In the genomic region with DNA sequence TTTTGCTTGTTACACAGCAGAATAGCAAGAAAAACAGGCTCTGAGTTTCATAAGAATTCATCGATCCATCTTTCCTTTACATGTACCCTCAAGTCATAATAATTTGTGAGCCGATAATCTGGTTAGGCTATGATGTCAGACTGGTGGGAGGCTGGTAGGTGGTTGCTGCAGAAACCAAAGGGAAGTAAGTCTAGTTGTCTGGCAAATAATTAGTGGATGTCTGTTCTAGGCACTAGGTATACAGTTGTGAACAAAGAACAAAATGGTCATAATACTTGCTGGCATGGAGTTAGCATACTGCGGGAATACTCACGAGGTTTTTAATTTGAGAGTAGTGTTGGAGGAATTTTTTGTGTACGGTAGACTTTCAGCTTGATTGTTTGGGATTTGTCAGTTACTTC, we compare ENCODE assay signal across 8 cellular contexts. TPM values are rescaled to one million over a fixed set of nuclear protein-coding genes. Genes with fewer than 3 reads are reported as not detected.
DNase-seq lines count a peak whose midpoint lies in the region; ATAC-seq, FAIRE-seq and TF ChIP-seq lines count a peak whose summit lies in the region.
"Had no signal": no experiment of that assay in that cellular context is flagged by ENCODE, and none has a peak within 500 bp of the region (broad histone marks: within the 10 kb centered on the region; RNA-seq: fewer than 3 reads in every experiment).

No MANE protein-coding gene starts in this region.

- no peak for TF ChIP-seq EP300 in GM12878 (IDR thresholded peaks at IDR 0.05; ENCODE audit: borderline replicate concordance in 1 of 2, control insufficient read depth in 1 of 2, low read depth in 2 of 2, low read length in 2 of 2)

- TF ChIP-seq RAD21 in GM12878 (IDR thresholded peaks at IDR 0.05; ENCODE audit: insufficient read depth, low read depth, low read length) = no peak

- SMC1A ChIA-PET in GM12878 (lab: Charles Lee; ENCODE audit: uncharacterized antibody, unreplicated experiment) = interaction anchor here (1.2 to 11.9 kb wide), 5 partner anchors 8 to 33 kb away, joined by 4 to 164 read pairs (median 9); a partner anchor contains a TSS

- peak; percentile 51 for ATAC-seq in GM12878
- ATAC-seq in right lobe of liver = no peak

- no peak overlapping the region for H3K4me3 ChIP-seq in NB4 (ENCODE audit: low read depth, low read length)
- H3K4me3 ChIP-seq in GM12878 = peak overlapping the region; percentile 64; the same call in 1 of the 2 replicates
- peak overlapping the region; percentile 17 for H3K4me3 ChIP-seq in osteoblast (ENCODE audit: insufficient read depth, low read length)
- no peak overlapping the region for H3K4me3 ChIP-seq in right lobe of liver

- FAIRE-seq in GM12891 (lab: Jason Lieb, UNC) = peak; percentile 79
- FAIRE-seq in GM12878 (lab: Jason Lieb, UNC) = no peak

- H3K4me1 ChIP-seq in GM12878 (ENCODE audit: control insufficient read depth, insufficient read depth, low read length) (peaks cover 62% of the 10 kb centered on the region), osteoblast (ENCODE audit: insufficient read depth, low read length) (peaks cover 47% of the 10 kb centered on the region), right lobe of liver (peaks cover 0 to 41% (median 25%) of the 10 kb centered on the region in 4 donors)

- TF ChIP-seq CTCF in NB4 (IDR thresholded peaks at IDR 0.05; ENCODE audit: low read depth, low read length) = no peak
- TF ChIP-seq CTCF in GM12878 (IDR thresholded peaks at IDR 0.05 in 2 of 3, conservative IDR thresholded peaks at IDR 0.05 in 1 of 3; ENCODE audit: control insufficient read depth in 2 of 3, extremely low read depth in 1 of 3, insufficient read depth in 1 of 3, low read depth in 3 of 3, low read length in 3 of 3) = no peak
- no peak for TF ChIP-seq CTCF in osteoblast (IDR thresholded peaks at IDR 0.05; ENCODE audit: extremely low read depth, low read depth, low read length)
- no peak for TF ChIP-seq CTCF in right lobe of liver (IDR thresholded peaks at IDR 0.05)

- H3K4me2 ChIP-seq in GM12878 (ENCODE audit: control insufficient read depth, insufficient read depth) (peak overlapping the region; percentile 99), osteoblast (ENCODE audit: insufficient read depth, low read length) (peak overlapping the region; percentile 62)

- peaks cover 0 to 10% of the 10 kb centered on the region in 2 experiments; a peak in 3 of 4 replicates for H3K36me3 ChIP-seq in GM12878 (ENCODE audit: control insufficient read depth in 2 of 2, insufficient read depth in 2 of 2, low read length in 1 of 2)
- H3K36me3 ChIP-seq in osteoblast (ENCODE audit: insufficient read depth, low read length) = no peaks in the 10 kb centered on the region
- no peaks in the 10 kb centered on the region for H3K36me3 ChIP-seq in right lobe of liver

- no peak for TF ChIP-seq POLR2A in GM12891 (IDR thresholded peaks at IDR 0.05; ENCODE audit: low read depth, low read length)
- no peak for TF ChIP-seq POLR2A in NB4 (IDR thresholded peaks at IDR 0.05; ENCODE audit: extremely low read depth, insufficient read length)
- TF ChIP-seq POLR2A in GM12878 (IDR thresholded peaks at IDR 0.05; ENCODE audit: low read depth, low read length) = no peak
- no peak for TF ChIP-seq POLR2A in right lobe of liver (IDR thresholded peaks at IDR 0.05)

- POLR2A ChIA-PET in GM12878 (lab: Charles Lee) = interaction anchor here (0.6 to 1.4 kb wide), 3 partner anchors 10 to 26 kb away, joined by 3 read pairs; no protein-coding TSS in a partner anchor

- BruUV-seq in GM12878 (replicated peaks; lab: Mats Ljungman, UMichigan) = no TSS peak

- peaks cover 99% of the 10 kb centered on the region for H3K79me2 ChIP-seq in GM12878 (ENCODE audit: control insufficient read depth, insufficient read depth, low read length)
- H3K79me2 ChIP-seq in osteoblast (ENCODE audit: insufficient read depth, low read length) = peaks cover 93% of the 10 kb centered on the region

- RAD21 ChIA-PET in GM12878 (lab: Charles Lee; ENCODE audit: unreplicated experiment) = interaction anchor here (1.1 to 3.5 kb wide), 4 partner anchors 10 to 29 kb away, joined by 3 to 18 read pairs (median 4); no protein-coding TSS in a partner anchor

- intact Hi-C loops in GM12878 (cut with micrococcal nuclease; ENCODE audit: unreplicated experiment) (no loop called here), right lobe of liver (cut with DNase I) (no loop called here)

- H3K27me3 ChIP-seq in GM12878 (replicated peaks in 1 of 2; ENCODE audit: control insufficient read depth in 2 of 2, insufficient read depth in 2 of 2, low read length in 1 of 2) (no peaks in the 10 kb centered on the region), osteoblast (ENCODE audit: insufficient read depth, low read length) (no peaks in the 10 kb centered on the region), right lobe of liver (no peaks in the 10 kb centered on the region)

- CTCF ChIA-PET in GM12878 (lab: Yijun Ruan, JAX) = interaction anchor here (0.5 to 1.1 kb wide), 4 partner anchors 8 to 12 kb away, joined by 3 to 5 read pairs (median 4); no protein-coding TSS in a partner anchor

- in situ Hi-C loops in GM12878 (cut with MboI) = no loop called here

- H3K9ac ChIP-seq in GM12878 (ENCODE audit: control insufficient read depth, insufficient read depth, low read length) = no peak overlapping the region

- no peak overlapping the region for H2AFZ ChIP-seq in GM12878 (ENCODE audit: control insufficient read depth, low read depth, low read length)
- no peak overlapping the region for H2AFZ ChIP-seq in osteoblast (ENCODE audit: low read length)

- H4K20me1 ChIP-seq in GM12878 (ENCODE audit: control insufficient read depth, insufficient read depth) (no peaks in the 10 kb centered on the region; the same call in 1 of the 2 replicates), osteoblast (ENCODE audit: insufficient read depth, low read length) (peaks cover 55% of the 10 kb centered on the region)

- peak overlapping the region; percentile 97 for H3K27ac ChIP-seq in GM12878 (ENCODE audit: control insufficient read depth, insufficient read depth)
- H3K27ac ChIP-seq in osteoblast (ENCODE audit: low read depth, low read length) = peak overlapping the region; percentile 36
- H3K27ac ChIP-seq in right lobe of liver = no peak overlapping the region

- H3K9me3 ChIP-seq in GM12878 (replicated peaks; ENCODE audit: control insufficient read depth, insufficient read depth, low read length) = no peaks in the 10 kb centered on the region
- no peaks in the 10 kb centered on the region for H3K9me3 ChIP-seq in osteoblast (ENCODE audit: low read depth, low read length)
- no peaks in the 10 kb centered on the region for H3K9me3 ChIP-seq in right lobe of liver

- DNase-seq in GM12891 (ENCODE audit: insufficient read length, low spot score) = no peak
- DNase-seq in NB4 (ENCODE audit: low read depth) = peak; percentile 66
- no peak for DNase-seq in GM12878 (ENCODE audit: low read depth, low spot score)
- no peak for DNase-seq in osteoblast (ENCODE audit: insufficient read length, low spot score, missing footprints)
- DNase-seq in DMS53 (lab: John Stamatoyannopoulos, UW) = no peak
- no peak for DNase-seq in AG20443 (ENCODE audit: low spot score)
- DNase-seq in right lobe of liver = no peak
- DNase-seq: NCI-H226 had no signal

- WGBS in GM12878 (ENCODE audit: insufficient coverage, insufficient replicate concordance, low lambda C conversion rate, missing lambda C conversion rate) = 40% methylated on average over 5 of the region's 5 CpGs
- 57% methylated on average over 5 of the region's 5 CpGs for WGBS in right lobe of liver (ENCODE audit: insufficient coverage, low coverage, low lambda C conversion rate, missing lambda C conversion rate)

RNA-seq across cellular contexts. Expression of a gene that starts 8.8 kb away (rescaled TPM):
- polyA plus RNA-seq in GM12891 (2012; ENCODE audit: low read depth, missing spikeins) = 24.1 TPM
- total RNA-seq in GM12878 (2013; cell fraction: nucleolus; rRNA removed) = 59.8 and 61.3 TPM in 2 replicates
- total RNA-seq in GM12878 (2014; rRNA removed) (6.9 and 8.3 TPM in 2 replicates), GM12878 (2014; rRNA removed; fragmentation: Illumina TruSeq; extraction: Trizol) (11.0 and 11.1 TPM in 2 replicates), GM12878 (2021) (39.8 and 40.1 TPM in 2 replicates), osteoblast (17.1 and 17.7 TPM in 2 replicates), right lobe of liver (10 to 100 TPM in 5 of 6 experiments, 1 to 10 TPM in 1; 9.6 to 17.4 (median 12.5) TPM)
- 18.4 TPM for polyA plus RNA-seq in GM12878 (2011; ENCODE audit: low read depth)
- polyA plus RNA-seq in GM12878 (2011; rRNA removed) (11.3 and 16.7 TPM in 2 replicates), GM12878 (2014; fragmentation: Illumina TruSeq; extraction: Trizol) (19.4 and 23.7 TPM in 2 replicates), GM12878 (2014; fragmentation: Nextera tagmentation; extraction: Ambion mirVana) (1 to 10 TPM; 6.6 to 9.4 TPM), GM12878 (2014; rRNA removed) (25.8 and 31.1 TPM in 2 replicates), GM12878 (2016; fragmentation: Nextera tagmentation; extraction: Ambion mirVana) (10 to 100 TPM; 27.1 to 33.7 TPM)
- 13.8 and 14.1 TPM in 2 replicates for polyA plus RNA-seq in GM12878 (2011; cell fraction: cytosol; rRNA removed)
- 38.9 and 46.9 TPM in 2 replicates for polyA plus RNA-seq in GM12878 (2011; cell fraction: nucleus; rRNA removed)
- 23.6 and 27.7 TPM in 2 replicates for polyA plus RNA-seq in GM12878 (2012)
- 17.6 and 19.5 TPM in 2 replicates for polyA minus RNA-seq in GM12878 (2011; rRNA and poly(A)+ RNA removed)
- polyA minus RNA-seq in GM12878 (2011; cell fraction: cytosol; rRNA and poly(A)+ RNA removed) = 5.1 and 5.6 TPM in 2 replicates
- polyA minus RNA-seq in GM12878 (2011; cell fraction: nucleus; rRNA and poly(A)+ RNA removed) = 14.9 and 32.6 TPM in 2 replicates

RNA-seq across cellular contexts. Expression of a gene that starts 45.5 kb away (rescaled TPM):
- not detected for polyA plus RNA-seq in GM12891 (2012; ENCODE audit: low read depth, missing spikeins)
- not detected in 2 replicates for total RNA-seq in GM12878 (2013; cell fraction: nucleolus; rRNA removed)
- total RNA-seq in GM12878 (2014; rRNA removed) = not detected in 2 replicates
- total RNA-seq in GM12878 (2014; rRNA removed; fragmentation: Illumina TruSeq; extraction: Trizol) = not detected in 2 replicates
- not detected in 2 replicates for total RNA-seq in GM12878 (2021)
- polyA plus RNA-seq in GM12878 (2011; ENCODE audit: low read depth) = not detected
- polyA plus RNA-seq in GM12878 (2011; rRNA removed) = not detected in 2 replicates
- not detected in 2 replicates for polyA plus RNA-seq in GM12878 (2011; cell fraction: cytosol; rRNA removed)
- not detected in 2 replicates for polyA plus RNA-seq in GM12878 (2011; cell fraction: nucleus; rRNA removed)
- not detected in 2 replicates for polyA plus RNA-seq in GM12878 (2012)
- not detected in 2 replicates for polyA plus RNA-seq in GM12878 (2014; fragmentation: Illumina TruSeq; extraction: Trizol)
- polyA plus RNA-seq in GM12878 (2014; fragmentation: Nextera tagmentation; extraction: Ambion mirVana) = not detected
- polyA plus RNA-seq in GM12878 (2014; rRNA removed) = not detected in 2 replicates
- polyA plus RNA-seq in GM12878 (2016; fragmentation: Nextera tagmentation; extraction: Ambion mirVana) = not detected
- polyA minus RNA-seq in GM12878 (2011; rRNA and poly(A)+ RNA removed) = not detected in 2 replicates
- not detected in 2 replicates for polyA minus RNA-seq in GM12878 (2011; cell fraction: cytosol; rRNA and poly(A)+ RNA removed)
- not detected in 2 replicates for polyA minus RNA-seq in GM12878 (2011; cell fraction: nucleus; rRNA and poly(A)+ RNA removed)
- total RNA-seq in osteoblast = not detected in 2 replicates
- total RNA-seq in right lobe of liver = under 1 TPM in 3 of 6 experiments, not detected in 3; 0.06 to 0.11 (median 0.07) TPM

Comparison
In these comparisons a context has a peak if more than half of its experiments do, and no peak if none do; other contexts are left out.
1. H3K4me3 ChIP-seq: peak in GM12878 (single experiment) and osteoblast (single experiment); none in NB4 (single experiment) and right lobe of liver (0 of 3).
2. H3K27ac ChIP-seq: peak in GM12878 (single experiment) and osteoblast (single experiment); none in right lobe of liver (0 of 3).